ENCODE assay signal across 10 cellular contexts in genomic region chr2:202267495-202267894, GRCh38. TPM values are rescaled to one million over a fixed set of nuclear protein-coding genes. Genes with fewer than 3 reads are reported as not detected.
A peak's percentile ranks its signal among the peaks of the same experiment; 100 is the strongest.
DNase-seq lines count a peak whose midpoint lies in the region; ATAC-seq and TF ChIP-seq lines count a peak whose summit lies in the region.
"Had no signal": no experiment of that assay in that cellular context is flagged by ENCODE, and none has a peak within 500 bp of the region (broad histone marks: within the 10 kb centered on the region; RNA-seq: fewer than 3 reads in every experiment).

No MANE protein-coding gene starts in this region.

- POLR2A ChIA-PET in PC-9 (lab: Charles Lee; ENCODE audit: unreplicated experiment): no interaction called here

- no peak overlapping the region for H2AFZ ChIP-seq in PC-9

- H3K9me2 ChIP-seq in PC-9 (ENCODE audit: insufficient read depth): no peaks in the 10 kb centered on the region

- H3K27me3 ChIP-seq in PC-9 (ENCODE audit: insufficient read depth, low read depth): no peaks in the 10 kb centered on the region

- DNase-seq in NOMO-1 treated with DMSO at 0.1 percent for 48 hours (lab: John Stamatoyannopoulos, UW; ENCODE audit: unreplicated experiment) (peak; percentile 6), NOMO-1 treated with dmso at 0.1 percent for 144 hours (lab: John Stamatoyannopoulos, UW; ENCODE audit: unreplicated experiment) (no peak), PC-9 (no peak), germinal center (ENCODE audit: low spot score) (peak; percentile 17)
- no peak for DNase-seq in stimulated activated naive B cell treated with anti-CD40 and anti-IgM and Interleukin-4, amounts not matched to agents 10 μg/mL and 1 μg/mL and 100 μg/mL, for 72 hours
- DNase-seq in activated T-cell treated with anti-CD3 and anti-CD28 coated beads, Interleukin-2, amount 50 U/mL, for 1 hour: no peak

- H3K9me3 ChIP-seq in PC-9 (ENCODE audit: insufficient read depth, low read depth): no peaks in the 10 kb centered on the region

- CTCF ChIA-PET in PC-9 (lab: Charles Lee): no interaction called here

- no TSS peak for BruUV-seq in PC-9 (replicated peaks; lab: Mats Ljungman, UMichigan)

- peak overlapping the region; percentile 83 for H3K4me2 ChIP-seq in PC-9

- intact Hi-C loops in PC-9 (cut with micrococcal nuclease; ENCODE audit: unreplicated experiment): no loop called here

- peaks cover 12% of the 10 kb centered on the region for H3F3A ChIP-seq in PC-9 (ENCODE audit: insufficient read depth, low read depth)

- no peak overlapping the region for H3K27ac ChIP-seq in PC-9

- no peak for ATAC-seq in stimulated activated naive B cell treated with anti-CD40 and anti-IgM and Interleukin-4, amounts not matched to agents 10 μg/mL and 1 μg/mL and 100 μg/mL, for 72 hours (replicated peaks)
- ATAC-seq in esophagus mucosa (no peak), GM21447 (IDR thresholded peaks at IDR 0.05; ENCODE audit: unreplicated experiment) (no peak)

- TF ChIP-seq CTCF in PC-9 (conservative IDR thresholded peaks at IDR 0.05): no peak

- H3K27me3 Mint-ChIP-seq in stimulated activated naive B cell treated with anti-CD40 and anti-IgM and Interleukin-4, amounts not matched to agents 10 μg/mL and 1 μg/mL and 100 μg/mL, for 72 hours: no peaks in the 10 kb centered on the region
- H3K27me3 Mint-ChIP-seq: CD4-positive, alpha-beta T cell; progenitor cell of endocrine pancreas had no signal

- no peaks in the 10 kb centered on the region for H3K9me3 Mint-ChIP-seq in stimulated activated naive B cell treated with anti-CD40 and anti-IgM and Interleukin-4, amounts not matched to agents 10 μg/mL and 1 μg/mL and 100 μg/mL, for 72 hours
- H3K9me3 Mint-ChIP-seq: CD4-positive, alpha-beta T cell had no signal

- peaks cover 76% of the 10 kb centered on the region for H3K79me2 ChIP-seq in PC-9 (ENCODE audit: low read depth)

- H3K4me3 ChIP-seq in PC-9: peak overlapping the region; percentile 96

- peaks cover 9 to 32% of the 10 kb centered on the region in 2 donors for H3K4me1 Mint-ChIP-seq in stimulated activated naive B cell treated with anti-CD40 and anti-IgM and Interleukin-4, amounts not matched to agents 10 μg/mL and 1 μg/mL and 100 μg/mL, for 72 hours

- no peaks in the 10 kb centered on the region for H3K36me3 ChIP-seq in PC-9 (ENCODE audit: low read depth)

- H4K20me1 ChIP-seq in PC-9 (ENCODE audit: insufficient read depth): peaks cover 62% of the 10 kb centered on the region

- H3K4me3 Mint-ChIP-seq in stimulated activated naive B cell treated with anti-CD40 and anti-IgM and Interleukin-4, amounts not matched to agents 10 μg/mL and 1 μg/mL and 100 μg/mL, for 72 hours: no peak overlapping the region
- H3K4me3 Mint-ChIP-seq: CD4-positive, alpha-beta T cell had no signal

- peak overlapping the region; percentile 81 for H3K27ac Mint-ChIP-seq in stimulated activated naive B cell treated with anti-CD40 and anti-IgM and Interleukin-4, amounts not matched to agents 10 μg/mL and 1 μg/mL and 100 μg/mL, for 72 hours
- H3K27ac Mint-ChIP-seq: CD4-positive, alpha-beta T cell; progenitor cell of endocrine pancreas had no signal

- peaks cover 0 to 13% of the 10 kb centered on the region in 2 donors for H3K36me3 Mint-ChIP-seq in stimulated activated naive B cell treated with anti-CD40 and anti-IgM and Interleukin-4, amounts not matched to agents 10 μg/mL and 1 μg/mL and 100 μg/mL, for 72 hours

- 0 out of 2 replicates have a peak, but pooled peaks cover 17% of the 10 kb centered on the region for H3K4me1 ChIP-seq in PC-9 (replicated peaks; ENCODE audit: insufficient read depth)

RNA-seq across cellular contexts. Expression of gene NOP58, which starts 1.9 kb away (rescaled TPM):
- total RNA-seq in PC-9 (2021) (38.2 and 48.5 TPM in 2 replicates), esophagus mucosa (48.4 TPM)

RNA-seq across cellular contexts. Expression of gene SUMO1, which starts 29.1 kb away (rescaled TPM):
- total RNA-seq in PC-9 (2021) (66.3 and 100 TPM in 2 replicates), esophagus mucosa (58.9 TPM)

Comparison
In these comparisons a context has a peak if more than half of its experiments do, and no peak if none do; other contexts are left out.
1. DNase-seq: peak in NOMO-1 treated with DMSO at 0.1 percent for 48 hours (single experiment) and germinal center (single experiment); none in NOMO-1 treated with dmso at 0.1 percent for 144 hours (single experiment), PC-9 (0 of 2), stimulated activated naive B cell treated with anti-CD40 and anti-IgM and Interleukin-4, amounts not matched to agents 10 μg/mL and 1 μg/mL and 100 μg/mL, for 72 hours (single experiment) and activated T-cell treated with anti-CD3 and anti-CD28 coated beads, Interleukin-2, amount 50 U/mL, for 1 hour (single experiment).